22 cellular contexts compared by ENCODE assay signal in genomic region chr2:120275617-120276400, GRCh38.
"Had no signal": no experiment of that assay in that cellular context is flagged by ENCODE, and none has a peak within 500 bp of the region (broad histone marks: within the 10 kb centered on the region; RNA-seq: fewer than 3 reads in every experiment).

No MANE protein-coding gene starts in this region.

- FAIRE-seq: islet of Langerhans had no signal

- ATAC-seq: left cardiac atrium; natural killer cell; stimulated activated naive B cell treated with anti-CD40 and anti-IgM and Interleukin-4, amounts not matched to agents 10 μg/mL and 1 μg/mL and 100 μg/mL, for 72 hours had no signal

- H3K27me3 ChIP-seq: colonic mucosa, sigmoid colon, spleen, uterus had no signal

- H3K27ac Mint-ChIP-seq: natural killer cell; stimulated activated naive B cell treated with anti-CD40 and anti-IgM and Interleukin-4, amounts not matched to agents 10 μg/mL and 1 μg/mL and 100 μg/mL, for 72 hours had no signal

- H3K4me3 ChIP-seq: colonic mucosa, sigmoid colon, spleen, uterus had no signal

- H3K27ac ChIP-seq: colonic mucosa, sigmoid colon, uterus, WERI-Rb-1 had no signal

- H3K4me1 ChIP-seq: colonic mucosa, uterus had no signal

- H3K4me3 Mint-ChIP-seq: central memory CD8-positive, alpha-beta T cell; natural killer cell; stimulated activated naive B cell treated with anti-CD40 and anti-IgM and Interleukin-4, amounts not matched to agents 10 μg/mL and 1 μg/mL and 100 μg/mL, for 72 hours had no signal

- H3K27me3 Mint-ChIP-seq: central memory CD8-positive, alpha-beta T cell; stimulated activated naive B cell treated with anti-CD40 and anti-IgM and Interleukin-4, amounts not matched to agents 10 μg/mL and 1 μg/mL and 100 μg/mL, for 72 hours had no signal

- H3K36me3 Mint-ChIP-seq: natural killer cell had no signal

- H3K9me3 ChIP-seq: colonic mucosa, sigmoid colon, uterus had no signal

- H3K36me3 ChIP-seq: colonic mucosa, uterus, WERI-Rb-1 had no signal

- DNase-seq: activated CD4-positive, alpha-beta T cell treated with anti-CD3 and anti-CD28 coated beads for 1 hour; activated CD8-positive, alpha-beta memory T cell treated with anti-CD3 and anti-CD28 coated beads for 24 hours; activated CD8-positive, alpha-beta memory T cell treated with anti-CD3 and anti-CD28 coated beads, Interleukin-2, amount 50 U/mL, for 48 hours; activated effector memory CD4-positive, alpha-beta T cell treated with Interleukin-2 at 50 U/mL for 16 hours; activated naive CD4-positive, alpha-beta T cell treated with anti-CD3 and anti-CD28 coated beads, Interleukin-2, amount 50 U/mL, for 16 hours; activated T-cell treated with anti-CD3 and anti-CD28 coated beads, Interleukin-2, amount 50 U/mL, for 48 hours; aorta; colonic mucosa; erythroblast; foreskin melanocyte; glutamatergic neuron; hippocampal formation; left cardiac atrium; natural killer cell; sigmoid colon; spleen; stimulated activated CD4-positive, alpha-beta T cell treated with anti-CD3 and anti-CD28 coated beads, Interleukin-4, amount 100 ng/mL, for 4 hours; stimulated activated naive B cell treated with anti-CD40 and anti-IgM and Interleukin-4, amounts not matched to agents 10 μg/mL and 1 μg/mL and 100 μg/mL, for 72 hours; uterus; WERI-Rb-1 had no signal

- H3K9me3 Mint-ChIP-seq: central memory CD8-positive, alpha-beta T cell; natural killer cell had no signal
